ENCODE assay signal across 10 cellular contexts in the genomic region with DNA sequence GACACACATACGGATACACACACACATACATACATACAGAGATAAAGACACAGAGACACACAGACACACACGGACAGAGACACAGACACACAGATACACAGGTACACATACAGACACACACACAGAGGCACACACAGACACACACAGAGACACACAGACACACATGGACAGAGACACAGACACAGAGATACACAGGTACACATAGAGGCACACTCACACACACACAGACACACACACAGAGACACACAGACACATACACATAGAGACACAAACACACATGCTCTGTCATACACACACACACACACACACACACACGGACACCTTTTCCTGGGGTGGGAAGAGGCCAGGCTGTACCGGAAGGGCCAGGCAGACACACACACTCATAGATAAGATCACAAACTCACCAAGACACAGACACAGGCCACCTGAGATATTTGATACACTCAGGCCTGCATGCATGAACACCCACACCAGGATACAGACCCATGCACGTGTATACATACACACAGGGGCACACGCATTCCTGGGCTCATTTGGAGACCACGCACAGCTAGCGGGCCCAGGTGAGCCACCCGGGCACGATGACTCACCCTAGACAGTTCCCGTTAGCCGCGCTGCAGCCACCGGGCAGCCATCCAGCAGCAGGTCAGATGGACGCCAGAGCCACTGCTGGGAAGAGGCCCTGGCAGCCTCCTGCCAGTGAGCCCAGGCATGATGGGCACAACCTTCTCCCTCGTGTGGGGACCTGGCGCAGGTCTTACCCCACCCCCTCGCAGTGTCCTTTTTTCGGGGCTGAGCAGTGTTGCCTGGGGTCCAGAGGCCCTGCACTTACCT. TPM values are rescaled to one million over a fixed set of nuclear protein-coding genes. Genes with fewer than 3 reads are reported as not detected.
DNase-seq lines count a peak whose midpoint lies in the region; ATAC-seq and TF ChIP-seq lines count a peak whose summit lies in the region.
"Had no signal": no experiment of that assay in that cellular context is flagged by ENCODE, and none has a peak within 500 bp of the region (broad histone marks: within the 10 kb centered on the region; RNA-seq: fewer than 3 reads in every experiment).

No MANE protein-coding gene starts in this region.

- TF ChIP-seq CTCF in natural killer cell (IDR thresholded peaks at IDR 0.05): no peak

- no peaks in the 10 kb centered on the region for H3K36me3 Mint-ChIP-seq in natural killer cell

- no peaks in the 10 kb centered on the region for H3K9me3 ChIP-seq in BLaER1

- ATAC-seq in natural killer cell (no peak), HG03135 (IDR thresholded peaks at IDR 0.05; ENCODE audit: unreplicated experiment) (no peak), GM18861 (IDR thresholded peaks at IDR 0.05; ENCODE audit: unreplicated experiment) (no peak)

- peaks cover 11 to 32% of the 10 kb centered on the region in 2 donors for H3K4me1 Mint-ChIP-seq in natural killer cell

- peak overlapping the region; percentile 77; the same call in 1 of the 2 replicates for H3K27ac ChIP-seq in BLaER1
- H3K27ac ChIP-seq: epithelial cell of prostate had no signal

- no peak overlapping the region for H3K4me3 ChIP-seq in BLaER1

- peaks cover 17% of the 10 kb centered on the region for H4K20me1 ChIP-seq in BLaER1

- H3K27ac Mint-ChIP-seq in natural killer cell: peak overlapping the region in 1 of 2 donors; percentile 5

- H3K9ac ChIP-seq in BLaER1: no peak overlapping the region

- H3K27me3 Mint-ChIP-seq in natural killer cell (ENCODE audit: low read depth in 2 of 2): peaks cover 8 to 22% of the 10 kb centered on the region in 2 donors

- no peaks in the 10 kb centered on the region for H3K27me3 ChIP-seq in BLaER1

- DNase-seq in NCI-H2196 treated with DMSO at 0.1 percent for 48 hours (lab: John Stamatoyannopoulos, UW; ENCODE audit: unreplicated experiment) (peak; percentile 44), dermis microvascular lymphatic vessel endothelial cell (ENCODE audit: low read depth in 2 of 2) (peak; percentile 71 to 82), natural killer cell (no peak), GM19240 (ENCODE audit: insufficient read length, low spot score) (no peak), GM19238 (ENCODE audit: insufficient read length, low spot score) (no peak)
- DNase-seq: activated CD8-positive, alpha-beta memory T cell treated with anti-CD3 and anti-CD28 coated beads, Interleukin-2, amount 50 U/mL, for 48 hours had no signal

- no peaks in the 10 kb centered on the region for H3K36me3 ChIP-seq in BLaER1

- intact Hi-C loops in natural killer cell (cut with micrococcal nuclease): loop anchor here (10.0 kb wide), 1 partner anchor 375 kb away; no protein-coding TSS in a partner anchor

- H3K4me3 Mint-ChIP-seq in natural killer cell: peak overlapping the region; percentile 1

- no peaks in the 10 kb centered on the region for H3K9me3 Mint-ChIP-seq in natural killer cell

- 0 out of 2 replicates have a peak overlapping the region, but pooled peaks have one; percentile 100 for H3K4me2 ChIP-seq in BLaER1

- peaks cover 90% of the 10 kb centered on the region for H3K4me1 ChIP-seq in BLaER1

RNA-seq across cellular contexts. Expression of a gene that starts 1.8 kb away (rescaled TPM):
- total RNA-seq in dermis microvascular lymphatic vessel endothelial cell: 16.8 and 17.1 TPM in 2 replicates
- under 1 TPM in 1 of 3 donors, not detected in 2; 0.05 TPM for total RNA-seq in natural killer cell

RNA-seq across cellular contexts. Expression of a gene that starts 5.6 kb away (rescaled TPM):
- total RNA-seq in dermis microvascular lymphatic vessel endothelial cell: 4.4 and 5.1 TPM in 2 replicates
- 1 to 10 TPM; 1.2 to 1.8 (median 1.3) TPM for total RNA-seq in natural killer cell

RNA-seq across cellular contexts. Expression of a gene that starts 40.9 kb away (rescaled TPM):
- 26.2 and 26.3 TPM in 2 replicates for total RNA-seq in dermis microvascular lymphatic vessel endothelial cell
- total RNA-seq in natural killer cell: 10 to 100 TPM; 10.3 to 20.7 (median 16.6) TPM

RNA-seq across cellular contexts. Expression of a gene that starts 55.3 kb away (rescaled TPM):
- total RNA-seq in dermis microvascular lymphatic vessel endothelial cell (under 0.01 TPM in 1 of 2 replicates, not detected in the other), natural killer cell (1 to 10 TPM; 1.7 to 7.2 (median 2.9) TPM)

Comparison
In these comparisons a context has a peak if more than half of its experiments do, and no peak if none do; other contexts are left out.
1. DNase-seq: peak in NCI-H2196 treated with DMSO at 0.1 percent for 48 hours (single experiment) and dermis microvascular lymphatic vessel endothelial cell (2 of 2); none in natural killer cell (single experiment), GM19240 (single experiment) and GM19238 (single experiment).
2. RNA of a gene that starts 1.8 kb away (total RNA-seq): 16.8 to 17.1 TPM in dermis microvascular lymphatic vessel endothelial cell; 0.05 TPM in natural killer cell; every median in the first group is over 10 times any median in the second.